18 cellular contexts compared by ENCODE assay signal in genomic region chr7:57354679-57355338, GRCh38.
DNase-seq lines count a peak whose midpoint lies in the region; ATAC-seq, FAIRE-seq and TF ChIP-seq lines count a peak whose summit lies in the region.
"Had no signal": no experiment of that assay in that cellular context is flagged by ENCODE, and none has a peak within 500 bp of the region (broad histone marks: within the 10 kb centered on the region; RNA-seq: fewer than 3 reads in every experiment).

No MANE protein-coding gene starts in this region.

- TF ChIP-seq RAD21 in HepG2 (CRISPR knock-in tag; IDR thresholded peaks at IDR 0.05) = no peak

- H3K27ac Mint-ChIP-seq in chondrocyte (ENCODE audit: unreplicated experiment) (no peak overlapping the region), Caco-2 (ENCODE audit: unreplicated experiment) (no peak overlapping the region)
- H3K27ac Mint-ChIP-seq: B cell; CD8-positive, alpha-beta T cell had no signal

- H3K4me1 ChIP-seq in left ventricle myocardium inferior = peaks cover 14% of the 10 kb centered on the region
- no peaks in the 10 kb centered on the region for H3K4me1 ChIP-seq in HepG2 (ENCODE audit: insufficient read depth, low read length)
- no peaks in the 10 kb centered on the region for H3K4me1 ChIP-seq in Caco-2
- no peaks in the 10 kb centered on the region for H3K4me1 ChIP-seq in ovary (ENCODE audit: insufficient read depth)
- H3K4me1 ChIP-seq: BLaER1 treated with 17β-estradiol and CSF1 and Interleukin-3, amounts not matched to agents 10 nM and 100 nM; HAP-1 had no signal

- no peak overlapping the region for H3K9ac ChIP-seq in HepG2 (ENCODE audit: insufficient read depth, low read depth, low read length)
- H3K9ac ChIP-seq: BLaER1 treated with 17β-estradiol and CSF1 and Interleukin-3, amounts not matched to agents 10 nM and 100 nM; GM23248 had no signal

- peak overlapping the region; percentile 27 for H3K4me3 ChIP-seq in left ventricle myocardium inferior
- no peak overlapping the region for H3K4me3 ChIP-seq in HepG2 (replicated peaks in 1 of 3; ENCODE audit: insufficient read depth in 1 of 3, low read depth in 2 of 3, low read length in 3 of 3)
- no peak overlapping the region for H3K4me3 ChIP-seq in Caco-2 (ENCODE audit: low read depth, low read length)
- H3K4me3 ChIP-seq in ovary = no peak overlapping the region
- H3K4me3 ChIP-seq: BLaER1 treated with 17β-estradiol and CSF1 and Interleukin-3, amounts not matched to agents 10 nM and 100 nM; GM12878; GM23248; HAP-1 had no signal

- TF ChIP-seq CTCF in chondrocyte (IDR thresholded peaks at IDR 0.05) (no peak), left ventricle myocardium inferior (IDR thresholded peaks at IDR 0.05; ENCODE audit: borderline replicate concordance) (no peak), HepG2 (CRISPR knock-in tag; IDR thresholded peaks at IDR 0.05) (no peak), Caco-2 (IDR thresholded peaks at IDR 0.05; ENCODE audit: insufficient read depth in 1 of 2, low read depth in 1 of 2, low read length in 1 of 2, severe bottlenecking in 1 of 2, unreplicated experiment in 1 of 2) (no peak), ovary (IDR thresholded peaks at IDR 0.05) (no peak)

- in situ Hi-C loops in HepG2 (cut with HindIII; ENCODE audit: extremely low pct_ligation_motif_present, low pct_unique_long_range_greater_than_20kb) = no loop called here

- intact Hi-C loops in left ventricle myocardium inferior (cut with micrococcal nuclease) = no loop called here
- intact Hi-C loops in HepG2 (cut with micrococcal nuclease; ENCODE audit: unreplicated experiment) = no loop called here
- intact Hi-C loops in Caco-2 (cut with micrococcal nuclease; ENCODE audit: unreplicated experiment) = no loop called here
- intact Hi-C loops in ovary (cut with DNase I) = no loop called here

- FAIRE-seq in HepG2 (lab: Jason Lieb, UNC) = peak; percentile 81
- FAIRE-seq: GM12878 had no signal

- no peak overlapping the region for H2AFZ ChIP-seq in HepG2 (ENCODE audit: low read length)
- H2AFZ ChIP-seq: GM23248 had no signal

- H3K4me1 Mint-ChIP-seq in chondrocyte (ENCODE audit: low read depth) = no peaks in the 10 kb centered on the region
- H3K4me1 Mint-ChIP-seq in Caco-2 (ENCODE audit: low read depth, unreplicated experiment) = no peaks in the 10 kb centered on the region
- H3K4me1 Mint-ChIP-seq: B cell had no signal

- H3K9me3 Mint-ChIP-seq in chondrocyte (ENCODE audit: low read depth) (peaks cover 68% of the 10 kb centered on the region), Caco-2 (ENCODE audit: unreplicated experiment) (peaks cover 40% of the 10 kb centered on the region)

- ATAC-seq in HepG2 = peak; percentile 40; the same call in 2 of the 3 replicates
- ATAC-seq: CD8-positive, alpha-beta T cell; GM12878 had no signal

- DNase-seq in RPMI8226 = peak; percentile 81
- peak; percentile 14 for DNase-seq in chondrocyte (ENCODE audit: low spot score)
- peak; percentile 42 for DNase-seq in left ventricle myocardium inferior
- DNase-seq in HepG2 (ENCODE audit: low spot score) = no peak
- DNase-seq in Caco-2 = no peak
- DNase-seq in SIG-M5 (lab: John Stamatoyannopoulos, UW) = no peak
- no peak for DNase-seq in ovary
- DNase-seq: CD8-positive, alpha-beta T cell; DMS 273 treated with DMSO at 0.1 percent for 48 hours; DMS53; DND-41; EL; GM23248; IMR-90 had no signal

- no peaks in the 10 kb centered on the region for H3K9me3 ChIP-seq in left ventricle myocardium inferior (replicated peaks)
- H3K9me3 ChIP-seq in HepG2 (ENCODE audit: low read length) = peaks cover 93% of the 10 kb centered on the region
- H3K9me3 ChIP-seq in Caco-2 = peaks cover 2% of the 10 kb centered on the region; the same call in 1 of the 2 replicates
- no peaks in the 10 kb centered on the region for H3K9me3 ChIP-seq in ovary

- peak overlapping the region; percentile 82 for H3K27ac ChIP-seq in left ventricle myocardium inferior (replicated peaks)
- H3K27ac ChIP-seq in HepG2 (ENCODE audit: extremely low read length, insufficient read depth, low read length) = no peak overlapping the region
- no peak overlapping the region for H3K27ac ChIP-seq in ovary
- H3K27ac ChIP-seq: BLaER1 treated with 17β-estradiol and CSF1 and Interleukin-3, amounts not matched to agents 10 nM and 100 nM; GM23248 had no signal

- H3K79me2 ChIP-seq in HepG2 (ENCODE audit: insufficient read depth, low read length) = no peaks in the 10 kb centered on the region

- H3K4me3 Mint-ChIP-seq in chondrocyte (ENCODE audit: unreplicated experiment) = no peak overlapping the region
- H3K4me3 Mint-ChIP-seq in Caco-2 (ENCODE audit: unreplicated experiment) = no peak overlapping the region
- H3K4me3 Mint-ChIP-seq: B cell; CD8-positive, alpha-beta T cell had no signal

- 16% methylated on average over 12 of the region's 12 CpGs for WGBS in HepG2 (ENCODE audit: low lambda C conversion rate)
- WGBS in ovary, 3 donors = 69 to 75% (median 69%) methylated on average over 12 of the region's 12 CpGs

- no peaks in the 10 kb centered on the region for H4K20me1 ChIP-seq in HepG2 (ENCODE audit: insufficient read depth, low read length)
- H4K20me1 ChIP-seq: BLaER1 treated with 17β-estradiol and CSF1 and Interleukin-3, amounts not matched to agents 10 nM and 100 nM had no signal

- no peaks in the 10 kb centered on the region for H3K27me3 ChIP-seq in left ventricle myocardium inferior (ENCODE audit: low read depth)
- no peaks in the 10 kb centered on the region for H3K27me3 ChIP-seq in HepG2 (ENCODE audit: control insufficient read depth in 1 of 2, insufficient read depth in 2 of 2, low read length in 2 of 2)
- H3K27me3 ChIP-seq in Caco-2 (replicated peaks; ENCODE audit: control insufficient read depth, insufficient read depth, low read length) = no peaks in the 10 kb centered on the region
- no peaks in the 10 kb centered on the region for H3K27me3 ChIP-seq in ovary
- H3K27me3 ChIP-seq: BLaER1 treated with 17β-estradiol and CSF1 and Interleukin-3, amounts not matched to agents 10 nM and 100 nM had no signal

- TF ChIP-seq EP300 in HepG2 (IDR thresholded peaks at IDR 0.05; ENCODE audit: low read depth in 2 of 2, low read length in 2 of 2) (no peak), HepG2 (CRISPR knock-in tag; IDR thresholded peaks at IDR 0.05; ENCODE audit: borderline replicate concordance) (no peak), ovary (IDR thresholded peaks at IDR 0.05) (no peak)

- POLR2A ChIA-PET in HepG2 (lab: Yijun Ruan, JAX) (no interaction called here), Caco-2 (lab: Charles Lee) (no interaction called here)

- H3K4me2 ChIP-seq in HepG2 (ENCODE audit: low read depth, low read length) = no peak overlapping the region
- H3K4me2 ChIP-seq: BLaER1 treated with 17β-estradiol and CSF1 and Interleukin-3, amounts not matched to agents 10 nM and 100 nM had no signal

- H3K36me3 ChIP-seq in left ventricle myocardium inferior = no peaks in the 10 kb centered on the region
- no peaks in the 10 kb centered on the region for H3K36me3 ChIP-seq in HepG2 (replicated peaks in 1 of 2; ENCODE audit: control insufficient read depth in 1 of 2, insufficient read depth in 2 of 2, low read length in 2 of 2)
- H3K36me3 ChIP-seq in Caco-2 (ENCODE audit: control insufficient read depth, insufficient read depth, low read length) = no peaks in the 10 kb centered on the region
- H3K36me3 ChIP-seq in ovary = no peaks in the 10 kb centered on the region
- H3K36me3 ChIP-seq: BLaER1 treated with 17β-estradiol and CSF1 and Interleukin-3, amounts not matched to agents 10 nM and 100 nM; HAP-1 had no signal

- H3K27me3 Mint-ChIP-seq in chondrocyte (ENCODE audit: low read depth) = no peaks in the 10 kb centered on the region
- no peaks in the 10 kb centered on the region for H3K27me3 Mint-ChIP-seq in Caco-2 (ENCODE audit: insufficient read depth, unreplicated experiment)
- H3K27me3 Mint-ChIP-seq: B cell had no signal

- H3K36me3 Mint-ChIP-seq in chondrocyte (ENCODE audit: low read depth) (peaks cover 1% of the 10 kb centered on the region), Caco-2 (ENCODE audit: insufficient read depth, unreplicated experiment) (peaks cover under 1% of the 10 kb centered on the region)
- H3K36me3 Mint-ChIP-seq: CD8-positive, alpha-beta T cell had no signal

- CTCF ChIA-PET in HepG2 (lab: Yijun Ruan, JAX; ENCODE audit: low intra/inter-chr PET ratio, low total read pairs) = no interaction called here
- CTCF ChIA-PET in Caco-2 (lab: Charles Lee) = no interaction called here

- BruUV-seq in HepG2 (replicated peaks; lab: Mats Ljungman, UMichigan) = no TSS peak
- no TSS peak for BruUV-seq in Caco-2 (replicated peaks; lab: Mats Ljungman, UMichigan)

- no peak for TF ChIP-seq POLR2A in HepG2 (IDR thresholded peaks at IDR 0.05; ENCODE audit: insufficient read depth in 1 of 2, low read depth in 2 of 2, low read length in 2 of 2)
- TF ChIP-seq POLR2A in ovary (IDR thresholded peaks at IDR 0.05) = no peak

TF ChIP-seq in HepG2, 621 proteins besides CTCF, POLR2A, EP300 and RAD21 (continues in another document):
- TF ChIP-seq THRA (CRISPR knock-in tag; IDR thresholded peaks at IDR 0.05; ENCODE audit: borderline replicate concordance) (no peak), ZNF7 (CRISPR knock-in tag; IDR thresholded peaks at IDR 0.05) (no peak), ZNF17 (CRISPR knock-in tag; IDR thresholded peaks at IDR 0.05) (no peak), MATR3 (CRISPR knock-in tag; IDR thresholded peaks at IDR 0.05) (no peak), ZNF766 (CRISPR knock-in tag; IDR thresholded peaks at IDR 0.05; ENCODE audit: borderline replicate concordance) (no peak), GATAD1 (CRISPR knock-in tag; IDR thresholded peaks at IDR 0.05) (no peak), REL (CRISPR knock-in tag; conservative IDR thresholded peaks at IDR 0.05) (no peak), ZNF773 (CRISPR knock-in tag; IDR thresholded peaks at IDR 0.05; ENCODE audit: borderline replicate concordance) (no peak), ZMAT5 (CRISPR knock-in tag; IDR thresholded peaks at IDR 0.05; ENCODE audit: borderline replicate concordance, low read depth) (no peak), TSC22D2 (CRISPR knock-in tag; IDR thresholded peaks at IDR 0.05; ENCODE audit: borderline replicate concordance) (no peak), NFIC (IDR thresholded peaks at IDR 0.05; ENCODE audit: low read length) (no peak), NRL (CRISPR knock-in tag; IDR thresholded peaks at IDR 0.05; ENCODE audit: borderline replicate concordance) (no peak)

Comparison
In these comparisons a context has a peak if more than half of its experiments do, and no peak if none do; other contexts are left out.
1. DNase-seq: peak in RPMI8226 (single experiment), chondrocyte (single experiment) and left ventricle myocardium inferior (single experiment); none in HepG2 (single experiment), Caco-2 (0 of 2), SIG-M5 (single experiment) and ovary (0 of 5).